Comparison of ENCODE assay signal across 17 cellular contexts in the genomic region with DNA sequence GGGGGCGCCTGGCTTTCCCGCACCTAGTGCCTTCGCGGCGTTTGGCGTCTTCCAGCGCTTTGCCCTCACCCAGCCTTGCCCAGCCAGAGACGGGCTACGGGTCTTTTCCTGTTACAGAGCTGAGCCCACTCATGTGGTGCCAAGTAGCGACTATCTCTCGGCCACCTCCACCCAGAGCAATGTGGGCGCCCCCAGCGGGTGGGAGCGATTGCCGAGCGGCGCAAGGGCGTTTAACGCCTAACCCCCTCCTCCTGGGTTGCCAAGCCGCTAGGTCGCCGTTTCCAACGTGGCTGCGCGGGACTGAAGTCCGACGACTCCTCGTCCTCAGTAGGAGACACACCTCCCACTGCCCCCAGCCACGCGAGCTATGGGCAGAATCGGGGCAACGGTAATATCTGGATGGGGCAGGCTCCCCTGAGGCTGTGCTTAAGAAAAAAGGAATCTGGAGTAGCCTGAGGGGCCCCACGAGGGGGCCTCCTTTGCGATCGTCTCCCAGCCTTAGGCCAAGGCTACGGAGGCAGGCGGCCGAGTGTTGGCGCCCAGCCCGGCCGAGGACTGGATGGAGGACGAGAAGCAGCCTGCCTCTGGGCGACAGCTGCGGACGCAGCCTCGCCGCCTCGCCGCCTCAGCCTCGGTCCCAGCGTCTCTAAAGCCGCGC. TPM values are rescaled to one million over a fixed set of nuclear protein-coding genes. Genes with fewer than 3 reads are reported as not detected.
DNase-seq lines count a peak whose midpoint lies in the region; ATAC-seq, FAIRE-seq and TF ChIP-seq lines count a peak whose summit lies in the region.
"Had no signal": no experiment of that assay in that cellular context is flagged by ENCODE, and none has a peak within 500 bp of the region (broad histone marks: within the 10 kb centered on the region; RNA-seq: fewer than 3 reads in every experiment).

No MANE protein-coding gene starts in this region.

- H3K4me1 ChIP-seq in astrocyte (ENCODE audit: insufficient read depth, low read length) (peaks cover 10% of the 10 kb centered on the region), stomach (peaks cover 48 to 83% (median 67%) of the 10 kb centered on the region in 4 donors), colonic mucosa (peaks cover 11% of the 10 kb centered on the region)

- TF ChIP-seq CTCF in astrocyte (IDR thresholded peaks at IDR 0.05; ENCODE audit: insufficient read depth, low read depth, low read length), result no peak
- no peak for TF ChIP-seq CTCF in stomach (IDR thresholded peaks at IDR 0.05)
- TF ChIP-seq CTCF in GM13976 (IDR thresholded peaks at IDR 0.05; ENCODE audit: borderline replicate concordance, control extremely low read depth, extremely low read depth, insufficient read depth, missing control alignments), result no peak
- no peak for TF ChIP-seq CTCF in colonic mucosa (IDR thresholded peaks at IDR 0.05)

- H3K27me3 ChIP-seq in astrocyte (ENCODE audit: insufficient read depth, low read length), result peaks cover 93% of the 10 kb centered on the region
- peaks cover 64 to 100% (median 99%) of the 10 kb centered on the region in 3 donors for H3K27me3 ChIP-seq in stomach
- H3K27me3 ChIP-seq in colonic mucosa, result peaks cover 89% of the 10 kb centered on the region

- no peaks in the 10 kb centered on the region for H3K79me2 ChIP-seq in astrocyte (ENCODE audit: insufficient read depth, low read length)

- no peak overlapping the region for H3K4me3 Mint-ChIP-seq in astrocyte (ENCODE audit: unreplicated experiment)
- H3K4me3 Mint-ChIP-seq: activated naive CD8-positive, alpha-beta T cell treated with anti-CD3 and anti-CD28 coated beads, Interleukin-2, amount 10 ng/mL, durations not matched to agents 7 days and 5 days; CD4-positive, alpha-beta T cell had no signal

- FAIRE-seq in astrocyte (lab: Jason Lieb, UNC), result no peak
- FAIRE-seq: K562 had no signal

- H3K4me1 Mint-ChIP-seq in astrocyte (ENCODE audit: low read depth, unreplicated experiment), result no peaks in the 10 kb centered on the region

- H3K27ac ChIP-seq in astrocyte (ENCODE audit: low read depth, low read length) (no peak overlapping the region), stomach (no peak overlapping the region), colonic mucosa (no peak overlapping the region)
- H3K27ac ChIP-seq: RWPE1 had no signal

- WGBS in stomach, 5 donors, result 3 to 6% (median 6%) methylated on average over 10 to 53 of the region's 53 CpGs

- peaks cover 72% of the 10 kb centered on the region for H3K27me3 Mint-ChIP-seq in astrocyte (ENCODE audit: low read depth, unreplicated experiment)

- H3K4me2 ChIP-seq in astrocyte (ENCODE audit: low read length), result peak overlapping the region; percentile 72

- peaks cover 18% of the 10 kb centered on the region for H4K20me1 ChIP-seq in astrocyte (ENCODE audit: insufficient read depth, low read length)

- in situ Hi-C loops in GM13976 (cut with MboI; ENCODE audit: low sequenced_read_pairs, unreplicated experiment), result no loop called here

- H3K27ac Mint-ChIP-seq in astrocyte (ENCODE audit: unreplicated experiment), result no peak overlapping the region
- H3K27ac Mint-ChIP-seq: CD4-positive, alpha-beta T cell had no signal

- peak overlapping the region; percentile 47 for H2AFZ ChIP-seq in astrocyte (ENCODE audit: low read depth, low read length)

- TF ChIP-seq POLR2A in stomach (IDR thresholded peaks at IDR 0.05), result no peak

- H3K4me3 ChIP-seq in astrocyte (ENCODE audit: insufficient read depth, low read depth, low read length), result no peak overlapping the region
- peak overlapping the region in 3 of 4 donors; percentile 11 to 37 (median 22) for H3K4me3 ChIP-seq in stomach
- no peak overlapping the region for H3K4me3 ChIP-seq in colonic mucosa
- H3K4me3 ChIP-seq: K562 had no signal

- DNase-seq in GM03348 (ENCODE audit: low spot score) (peak; percentile 54), astrocyte (ENCODE audit: low read depth) (no peak), iPS-NIHi7 (ENCODE audit: extremely low spot score) (peak; percentile 35), stomach (no peak), GM13976 (ENCODE audit: low spot score) (no peak), colonic mucosa (no peak)
- DNase-seq: CD4-positive, alpha-beta T cell; NCI-H1436 treated with DMSO at 0.1 percent for 48 hours; NCI-H524; stimulated activated CD4-positive, alpha-beta T cell treated with anti-CD3 and anti-CD28 coated beads, Interleukin-4, amount 100 ng/mL, for 24 hours; stimulated activated naive CD4-positive, alpha-beta T cell treated with Interleukin-2 at 50 U/mL for 16 hours had no signal

- H3K36me3 ChIP-seq in astrocyte (ENCODE audit: insufficient read depth, low read length), result no peaks in the 10 kb centered on the region
- H3K36me3 ChIP-seq in stomach, result no peaks in the 10 kb centered on the region
- H3K36me3 ChIP-seq in colonic mucosa, result no peaks in the 10 kb centered on the region

- ATAC-seq in HG03159 (IDR thresholded peaks at IDR 0.05; ENCODE audit: unreplicated experiment) (no peak), HG02759 (IDR thresholded peaks at IDR 0.05; ENCODE audit: unreplicated experiment) (no peak)
- ATAC-seq: K562 had no signal

- H3K9me3 ChIP-seq in astrocyte (ENCODE audit: insufficient read depth, low read depth, low read length), result no peaks in the 10 kb centered on the region
- no peaks in the 10 kb centered on the region for H3K9me3 ChIP-seq in stomach
- H3K9me3 ChIP-seq in colonic mucosa, result no peaks in the 10 kb centered on the region

- peaks cover 2% of the 10 kb centered on the region for H3K36me3 Mint-ChIP-seq in astrocyte (ENCODE audit: low read depth, unreplicated experiment)

- H3K9ac ChIP-seq in astrocyte (ENCODE audit: low read length) (no peak overlapping the region), colonic mucosa (ENCODE audit: low read depth in 2 of 2, low read length in 2 of 2) (no peak overlapping the region)

- TF ChIP-seq EP300 in stomach (IDR thresholded peaks at IDR 0.05), result no peak

- intact Hi-C loops in stomach (cut with DNase I; ENCODE audit: low total_unique reads), result no loop called here
- intact Hi-C loops in colonic mucosa (cut with DNase I), result no loop called here

- peaks cover 22% of the 10 kb centered on the region for H3K9me3 Mint-ChIP-seq in astrocyte (ENCODE audit: unreplicated experiment)
- H3K9me3 Mint-ChIP-seq: activated naive CD8-positive, alpha-beta T cell treated with anti-CD3 and anti-CD28 coated beads, Interleukin-2, amount 10 ng/mL, durations not matched to agents 7 days and 5 days; CD4-positive, alpha-beta T cell had no signal

RNA-seq across cellular contexts. Expression of a gene that starts 5.8 kb away (rescaled TPM):
- total RNA-seq in astrocyte (not detected in 2 replicates), stomach (not detected), colonic mucosa (not detected)
- polyA plus RNA-seq in stomach, result not detected
- total RNA-seq: activated naive CD8-positive, alpha-beta T cell treated with anti-CD3 and anti-CD28 coated beads, Interleukin-2, amount 10 ng/mL, durations not matched to agents 7 days and 5 days; CD4-positive, alpha-beta T cell; K562; pulmonary artery endothelial cell had no signal
- polyA plus RNA-seq: K562 had no signal

Comparison
In these comparisons a context has a peak if more than half of its experiments do, and no peak if none do; other contexts are left out.
1. DNase-seq: peak in GM03348 (single experiment) and iPS-NIHi7 (single experiment); none in astrocyte (single experiment), stomach (single experiment), GM13976 (single experiment) and colonic mucosa (single experiment).
2. H3K4me3 ChIP-seq: peak in stomach (3 of 4); none in astrocyte (single experiment) and colonic mucosa (single experiment).